Comparison of ENCODE assay signal across 11 cellular contexts in the genomic region with DNA sequence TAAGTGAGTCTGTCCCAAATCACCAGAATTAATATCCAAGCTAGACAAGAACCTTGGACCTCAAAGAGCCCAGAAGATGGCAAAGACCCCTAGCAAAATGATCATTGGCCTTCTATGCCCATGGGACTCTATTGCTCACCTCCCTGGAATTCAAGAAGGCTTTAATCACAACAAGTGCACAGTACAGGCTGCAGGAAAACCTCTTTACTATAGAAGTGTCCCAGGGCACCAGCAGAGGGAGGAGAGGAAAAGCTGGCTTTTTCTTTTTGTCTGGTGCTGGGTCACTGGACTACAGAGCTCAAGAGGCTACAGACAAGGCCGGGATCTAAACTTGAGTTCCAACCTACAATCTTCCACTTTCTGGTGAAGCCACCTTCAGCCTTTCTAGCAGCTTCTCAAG.
DNase-seq lines count a peak whose midpoint lies in the region; ATAC-seq, FAIRE-seq and TF ChIP-seq lines count a peak whose summit lies in the region.
"Had no signal": no experiment of that assay in that cellular context is flagged by ENCODE, and none has a peak within 500 bp of the region (broad histone marks: within the 10 kb centered on the region; RNA-seq: fewer than 3 reads in every experiment).

No MANE protein-coding gene starts in this region.

- POLR2A ChIA-PET in RWPE1 (lab: Yijun Ruan, JAX; ENCODE audit: low non-redundant PET), result no interaction called here

- peak overlapping the region; percentile 59 for H3K27ac Mint-ChIP-seq in osteocyte (ENCODE audit: unreplicated experiment)

- no peak for DNase-seq in AG09309 (ENCODE audit: low read depth)
- no peak for DNase-seq in RWPE1 (ENCODE audit: low spot score)
- DNase-seq in esophagus muscularis mucosa (ENCODE audit: extremely low spot score), result no peak
- no peak for DNase-seq in osteocyte (ENCODE audit: extremely low spot score, unreplicated experiment)
- no peak for DNase-seq in pancreas
- no peak for DNase-seq in medulla oblongata (ENCODE audit: extremely low spot score)
- DNase-seq in stimulated activated CD4-positive, alpha-beta T cell treated with anti-CD3 and anti-CD28 coated beads, Interleukin-2, amount 100 ng/mL, for 24 hours, result no peak
- DNase-seq: activated CD4-positive, alpha-beta T cell treated with anti-CD3 and anti-CD28 coated beads, Interleukin-2, amount 50 U/mL, for 4 hours; Kasumi-1 had no signal

- H3K27me3 ChIP-seq in esophagus muscularis mucosa, result no peaks in the 10 kb centered on the region
- H3K27me3 ChIP-seq in pancreas, result no peaks in the 10 kb centered on the region

- peaks cover 48 to 89% (median 87%) of the 10 kb centered on the region in 4 donors for H3K4me1 ChIP-seq in esophagus muscularis mucosa
- peaks cover 28 to 32% (median 31%) of the 10 kb centered on the region in 3 donors for H3K4me1 ChIP-seq in pancreas

- CTCF ChIA-PET in RWPE1 (lab: Yijun Ruan, JAX), result interaction anchor here (0.5 to 1.0 kb wide), 3 partner anchors 68 to 105 kb away, joined by 3 to 4 read pairs (median 3); no protein-coding TSS in a partner anchor

- no peak overlapping the region for H3K4me3 Mint-ChIP-seq in osteocyte (ENCODE audit: unreplicated experiment)

- TF ChIP-seq POLR2A in esophagus muscularis mucosa (IDR thresholded peaks at IDR 0.05; ENCODE audit: low read depth), result no peak

- H3K9me3 Mint-ChIP-seq in osteocyte (ENCODE audit: unreplicated experiment), result no peaks in the 10 kb centered on the region

- peak; percentile 55 for TF ChIP-seq CTCF in AG09309 (IDR thresholded peaks at IDR 0.05; ENCODE audit: control insufficient read depth, insufficient read depth, low read depth, low read length, missing control alignments)
- no peak for TF ChIP-seq CTCF in RWPE1 (conservative IDR thresholded peaks at IDR 0.05; ENCODE audit: low read depth)
- peak; percentile 34 to 49 (median 43) for TF ChIP-seq CTCF in esophagus muscularis mucosa (IDR thresholded peaks at IDR 0.05)
- TF ChIP-seq CTCF in osteocyte (IDR thresholded peaks at IDR 0.05), result peak; percentile 46
- no peak for TF ChIP-seq CTCF in pancreas (IDR thresholded peaks at IDR 0.05)

- H3K27ac ChIP-seq in RWPE1 (peak overlapping the region; percentile 92; the same call in 1 of the 2 replicates), esophagus muscularis mucosa (replicated peaks in 1 of 4) (peak overlapping the region; percentile 88 to 92 (median 90)), pancreas (peak overlapping the region in 1 of 4 donors; percentile 75)

- ATAC-seq in pancreas (no peak), GM19328 (IDR thresholded peaks at IDR 0.05; ENCODE audit: unreplicated experiment) (no peak)

- H3K9me3 ChIP-seq in esophagus muscularis mucosa (no peaks in the 10 kb centered on the region), pancreas (no peaks in the 10 kb centered on the region)

- peaks cover 61% of the 10 kb centered on the region for H3K4me1 Mint-ChIP-seq in osteocyte (ENCODE audit: unreplicated experiment)

- no peaks in the 10 kb centered on the region for H3K36me3 Mint-ChIP-seq in osteocyte (ENCODE audit: unreplicated experiment)

- TF ChIP-seq EP300 in esophagus muscularis mucosa (IDR thresholded peaks at IDR 0.05), result no peak

- no peak overlapping the region for H3K4me3 ChIP-seq in AG09309 (ENCODE audit: control insufficient read depth, low read depth, low read length)
- H3K4me3 ChIP-seq in esophagus muscularis mucosa, result peak overlapping the region in 3 of 4 donors; percentile 26 to 47 (median 37)
- H3K4me3 ChIP-seq in pancreas, result no peak overlapping the region

- FAIRE-seq in pancreas (lab: Jason Lieb, UNC), result no peak
- FAIRE-seq: kidney had no signal

- no peaks in the 10 kb centered on the region for H3K36me3 ChIP-seq in esophagus muscularis mucosa
- no peaks in the 10 kb centered on the region for H3K36me3 ChIP-seq in pancreas

- intact Hi-C loops in esophagus muscularis mucosa (cut with DNase I), result loop anchor here (5.0 kb wide), 2 partner anchors 41 to 71 kb away; no protein-coding TSS in a partner anchor
- intact Hi-C loops in pancreas (cut with DNase I), result no loop called here

- no peaks in the 10 kb centered on the region for H3K27me3 Mint-ChIP-seq in osteocyte (ENCODE audit: unreplicated experiment)

- 71% methylated on average over 1 of the region's 1 CpG for WGBS in esophagus muscularis mucosa
- 93 to 100% methylated on average over 1 of the region's 1 CpG for WGBS in pancreas, 2 donors

Comparison
In these comparisons a context has a peak if more than half of its experiments do, and no peak if none do; other contexts are left out.
1. H3K4me3 ChIP-seq: peak in esophagus muscularis mucosa (3 of 4); none in AG09309 (single experiment) and pancreas (0 of 4).
2. CTCF ChIP-seq: peak in AG09309 (single experiment), esophagus muscularis mucosa (3 of 3) and osteocyte (single experiment); none in RWPE1 (single experiment) and pancreas (0 of 4).